Comparison of ENCODE assay signal across 8 cellular contexts in the genomic region with DNA sequence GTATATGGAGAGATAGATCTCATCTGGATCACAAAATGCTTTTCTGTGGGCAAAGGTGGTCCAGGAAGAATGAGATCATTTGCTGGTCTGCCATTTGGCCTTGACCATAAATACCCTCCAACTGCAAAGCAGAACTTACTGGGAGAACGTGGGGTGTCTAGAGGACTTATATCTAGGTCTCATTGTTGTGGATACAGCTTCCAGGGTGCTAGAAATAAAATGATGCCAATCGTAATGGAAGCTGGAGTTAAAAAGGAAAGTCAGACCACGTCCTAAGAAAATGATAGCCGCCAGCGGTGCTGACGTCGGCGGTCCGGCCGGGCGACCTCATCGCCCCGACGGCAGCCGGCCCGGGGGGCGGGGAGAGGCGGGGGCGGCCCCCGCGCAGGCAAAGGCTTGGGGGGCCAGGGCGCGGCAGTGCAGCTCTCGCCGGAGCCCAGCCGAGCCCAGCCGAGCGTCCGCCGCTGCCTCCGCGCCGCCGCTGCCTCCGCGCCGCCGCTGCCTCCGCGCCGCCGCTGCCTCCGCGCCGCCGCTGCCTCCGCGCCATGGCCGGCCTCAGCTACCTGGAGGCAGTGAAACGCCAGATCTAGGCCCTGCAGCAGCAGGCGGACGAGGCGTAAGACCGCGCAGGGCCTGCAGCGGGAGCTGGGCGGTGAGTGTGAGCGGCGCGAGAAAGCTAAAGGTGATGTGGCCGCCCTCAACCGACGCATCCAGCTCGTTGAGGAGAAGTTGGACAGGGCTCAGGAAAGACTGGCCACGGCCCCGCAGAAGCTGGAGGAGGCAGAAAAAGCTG.
DNase-seq lines count a peak whose midpoint lies in the region; ATAC-seq and TF ChIP-seq lines count a peak whose summit lies in the region.

No MANE protein-coding gene starts in this region.

- BruUV-seq in mammary epithelial cell (replicated peaks; lab: Mats Ljungman, UMichigan): no TSS peak

- no peaks in the 10 kb centered on the region for H3K4me1 ChIP-seq in mammary epithelial cell (ENCODE audit: insufficient read depth, low read length)

- no peaks in the 10 kb centered on the region for H3K36me3 ChIP-seq in mammary epithelial cell (ENCODE audit: insufficient read depth, low read length)

- H3K27ac ChIP-seq in mammary epithelial cell (ENCODE audit: insufficient read depth, low read depth, low read length): no peak overlapping the region

- in situ Hi-C loops in mammary epithelial cell (cut with MboI; ENCODE audit: low sequenced_read_pairs in 2 of 2): no loop called here

- no peak overlapping the region for H3K9ac ChIP-seq in mammary epithelial cell (ENCODE audit: insufficient read depth, low read length)

- no peak for TF ChIP-seq CTCF in mammary epithelial cell (conservative IDR thresholded peaks at IDR 0.05 in 1 of 2, IDR thresholded peaks at IDR 0.05 in 1 of 2; ENCODE audit: extremely low read depth in 1 of 2, insufficient read depth in 1 of 2, low read depth in 1 of 2, low read length in 2 of 2)

- intact Hi-C loops in mammary epithelial cell (cut with micrococcal nuclease): loop anchor here (1.0 to 2.0 kb wide), 4 partner anchors 26 to 150 kb away; no protein-coding TSS in a partner anchor

- dilution Hi-C loops in mammary epithelial cell (cut with HindIII; ENCODE audit: low sequenced_read_pairs): no loop called here

- 23% methylated on average over 15 of the region's 66 CpGs for WGBS in mammary epithelial cell (ENCODE audit: low coverage, missing lambda C conversion rate)

- peak overlapping the region; percentile 81 for H3K4me2 ChIP-seq in mammary epithelial cell (ENCODE audit: insufficient read depth, low read depth, low read length)

- ATAC-seq in GM21423 (IDR thresholded peaks at IDR 0.05; ENCODE audit: unreplicated experiment): peak; percentile 85

- H3K27me3 ChIP-seq in mammary epithelial cell (ENCODE audit: insufficient read depth, low read length): no peaks in the 10 kb centered on the region

- no peaks in the 10 kb centered on the region for H4K20me1 ChIP-seq in mammary epithelial cell (ENCODE audit: insufficient read depth, low read length)

- peak overlapping the region; percentile 92 for H2AFZ ChIP-seq in mammary epithelial cell (ENCODE audit: low read depth, low read length)

- peak overlapping the region in 2 of 3 experiments; percentile 38 to 46 for H3K4me3 ChIP-seq in mammary epithelial cell (replicated peaks in 1 of 3; ENCODE audit: insufficient read depth in 1 of 3, low read depth in 2 of 3, low read length in 3 of 3)

- H3K79me2 ChIP-seq in mammary epithelial cell (ENCODE audit: insufficient read depth, low read length): no peaks in the 10 kb centered on the region

- no peaks in the 10 kb centered on the region for H3K9me3 ChIP-seq in mammary epithelial cell (replicated peaks; ENCODE audit: insufficient read depth, low read length)

- DNase-seq in DMS79 treated with DMSO at 0.1 percent for 48 hours (lab: John Stamatoyannopoulos, UW): peak; percentile 25
- DNase-seq in HT-29 (ENCODE audit: low spot score): peak; percentile 19
- peak; percentile 29 for DNase-seq in T-helper 22 cell (ENCODE audit: low read depth)
- peak; percentile 60 for DNase-seq in mammary epithelial cell
- DNase-seq in islet precursor cell: peak; percentile 76
- peak; percentile 56 for DNase-seq in stimulated activated CD4-positive, alpha-beta T cell treated with anti-CD3 and anti-CD28 coated beads, Interleukin-15, amount 100 ng/mL, for 24 hours
- DNase-seq in HuH-7.5 (ENCODE audit: low spot score): no peak

- CTCF ChIA-PET in mammary epithelial cell (lab: Charles Lee; ENCODE audit: low non-redundant PET): no interaction called here
